Comparison of ENCODE assay signal across 14 cellular contexts in the genomic region with DNA sequence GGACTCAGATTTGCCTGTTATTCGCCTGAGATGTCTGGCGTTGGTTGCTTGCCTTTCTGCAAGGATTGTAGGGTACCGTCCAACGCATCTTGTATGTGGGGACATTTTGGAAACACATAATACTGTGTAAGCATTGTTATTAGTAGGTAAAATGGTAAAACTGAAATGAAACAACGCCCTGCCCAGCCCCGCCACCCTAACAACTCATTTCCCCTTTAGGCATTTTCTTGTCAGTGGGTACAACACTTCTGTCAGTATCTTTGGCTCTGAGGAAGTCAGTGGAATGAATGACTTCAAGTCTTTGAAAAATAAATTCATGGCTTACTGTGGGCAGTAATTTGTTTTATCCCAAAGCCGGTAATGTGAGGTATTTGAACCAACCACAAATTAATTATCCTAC.
DNase-seq lines count a peak whose midpoint lies in the region; ATAC-seq and TF ChIP-seq lines count a peak whose summit lies in the region.
"Had no signal": no experiment of that assay in that cellular context is flagged by ENCODE, and none has a peak within 500 bp of the region (broad histone marks: within the 10 kb centered on the region; RNA-seq: fewer than 3 reads in every experiment).

No MANE protein-coding gene starts in this region.

- H3K4me2 ChIP-seq in mesendoderm (ENCODE audit: low read length), result no peak overlapping the region

- H3K56ac ChIP-seq in mesendoderm (ENCODE audit: low read length), result no peak overlapping the region

- H3K23ac ChIP-seq in mesendoderm (ENCODE audit: low read length), result no peak overlapping the region

- H2BK120ac ChIP-seq in mesendoderm (ENCODE audit: low read depth, low read length), result no peak overlapping the region

- H3K36me3 ChIP-seq in heart right ventricle, result no peaks in the 10 kb centered on the region
- H3K36me3 ChIP-seq in mesendoderm (ENCODE audit: control insufficient read depth, insufficient read depth, low read length), result no peaks in the 10 kb centered on the region
- H3K36me3 ChIP-seq in Peyer's patch, result no peaks in the 10 kb centered on the region
- H3K36me3 ChIP-seq: tibial nerve had no signal

- no peak overlapping the region for H3K18ac ChIP-seq in mesendoderm (ENCODE audit: low read length)

- TF ChIP-seq POLR2A in Peyer's patch (IDR thresholded peaks at IDR 0.05), result no peak

- H3K4me1 ChIP-seq in heart right ventricle (peaks cover 0 to 58% (median 16%) of the 10 kb centered on the region in 9 donors), mesendoderm (ENCODE audit: control insufficient read depth, low read depth, low read length) (peaks cover 13% of the 10 kb centered on the region), Peyer's patch (peaks cover 0 to 7% (median 0%) of the 10 kb centered on the region in 4 donors)

- H2AK5ac ChIP-seq in mesendoderm (ENCODE audit: low read length), result no peak overlapping the region

- ATAC-seq in heart right ventricle (peak in 2 of 8 donors; percentile 18 to 20), Right ventricle myocardium inferior (no peak)

- WGBS in heart right ventricle, 2 donors, result 98% methylated on average over 7 of the region's 7 CpGs
- no CpG with 5 or more reads among the region's 7 CpGs for WGBS in mesendoderm (ENCODE audit: extremely low coverage, insufficient coverage, low lambda C conversion rate)

- no peak overlapping the region for H2BK15ac ChIP-seq in mesendoderm (replicated peaks; ENCODE audit: low read depth)

- H4K8ac ChIP-seq in mesendoderm (ENCODE audit: low read depth, low read length), result no peak overlapping the region

- H3K27ac ChIP-seq in heart right ventricle (peak overlapping the region in 6 of 10 donors; percentile 13 to 79 (median 33)), caudate nucleus (ENCODE audit: low read depth, low read length) (peak overlapping the region; percentile 67), mesendoderm (ENCODE audit: low read depth, low read length) (peak overlapping the region; percentile 41), Peyer's patch (no peak overlapping the region)

- H3K79me1 ChIP-seq in mesendoderm (ENCODE audit: low read length), result peaks cover 17% of the 10 kb centered on the region

- no peak overlapping the region for H3K4ac ChIP-seq in mesendoderm (ENCODE audit: low read depth, low read length)

- H2BK5ac ChIP-seq in mesendoderm (ENCODE audit: low read length), result no peak overlapping the region

- H3K9me3 ChIP-seq in heart right ventricle, result no peaks in the 10 kb centered on the region
- no peaks in the 10 kb centered on the region for H3K9me3 ChIP-seq in Peyer's patch
- H3K9me3 ChIP-seq: mucosa of descending colon, tibial nerve had no signal

- no peak for TF ChIP-seq CTCF in heart right ventricle (IDR thresholded peaks at IDR 0.05)
- no peak for TF ChIP-seq CTCF in Peyer's patch (IDR thresholded peaks at IDR 0.05)

- no peaks in the 10 kb centered on the region for H3K27me3 ChIP-seq in heart right ventricle
- no peaks in the 10 kb centered on the region for H3K27me3 ChIP-seq in mesendoderm (ENCODE audit: insufficient read depth, low read length, poor library complexity)
- no peaks in the 10 kb centered on the region for H3K27me3 ChIP-seq in Peyer's patch
- H3K27me3 ChIP-seq: tibial nerve had no signal

- intact Hi-C loops in heart right ventricle (cut with DNase I), result loop anchor here in 1 of 10 donors (10.0 kb wide), 1 partner anchor 86 kb away; the partner anchor contains the start of gene FMNL2
- intact Hi-C loops in Right ventricle myocardium inferior (cut with DNase I), result no loop called here

- no peak for DNase-seq in heart right ventricle
- no peak for DNase-seq in Right ventricle myocardium inferior (ENCODE audit: missing footprints)
- DNase-seq in caudate nucleus (lab: John Stamatoyannopoulos, UW), result no peak
- DNase-seq in mesendoderm, result no peak
- no peak for DNase-seq in NCI-H524 treated with DMSO at 0.1 percent for 48 hours (lab: John Stamatoyannopoulos, UW)
- DNase-seq in iPS-NIHi11 (ENCODE audit: low spot score), result no peak
- DNase-seq in NCI-H1930 (lab: John Stamatoyannopoulos, UW), result no peak
- no peak for DNase-seq in Peyer's patch
- DNase-seq: effector memory CD8-positive, alpha-beta T cell; NCI-H2171 treated with DMSO at 0.1 percent for 48 hours; retina; RPMI8226 had no signal

- no peak overlapping the region for H3K9ac ChIP-seq in mesendoderm (ENCODE audit: low read length)

- peaks cover 10% of the 10 kb centered on the region for H3K79me2 ChIP-seq in mesendoderm (ENCODE audit: control insufficient read depth, insufficient read depth, low read length)

- H4K5ac ChIP-seq in mesendoderm (ENCODE audit: low read length), result no peak overlapping the region

- H3K4me3 ChIP-seq in heart right ventricle (no peak overlapping the region), mesendoderm (ENCODE audit: low read length) (no peak overlapping the region), Peyer's patch (no peak overlapping the region)
- H3K4me3 ChIP-seq: mucosa of descending colon, tibial nerve had no signal

Comparison
In these comparisons a context has a peak if more than half of its experiments do, and no peak if none do; other contexts are left out.
1. H3K27ac ChIP-seq: peak in heart right ventricle (6 of 10), caudate nucleus (single experiment) and mesendoderm (single experiment); none in Peyer's patch (0 of 4).